Comparison of ENCODE assay signal across 8 cellular contexts in genomic region chr10:132685121-132685891, GRCh38.
DNase-seq lines count a peak whose midpoint lies in the region; ATAC-seq and TF ChIP-seq lines count a peak whose summit lies in the region.

No MANE protein-coding gene starts in this region.

- no peaks in the 10 kb centered on the region for H3K36me3 ChIP-seq in brain microvascular endothelial cell (replicated peaks)

- DNase-seq in COLO668 (lab: John Stamatoyannopoulos, UW; ENCODE audit: unreplicated experiment) (peak; percentile 62), M059J (ENCODE audit: low read depth) (peak; percentile 76), brain microvascular endothelial cell (peak; percentile 73), medulla oblongata (ENCODE audit: extremely low spot score) (peak; percentile 91), NCI-H1436 treated with DMSO at 0.1 percent for 48 hours (lab: John Stamatoyannopoulos, UW) (no peak), NCI-H2029 treated with DMSO at 0.1 percent for 48 hours (lab: John Stamatoyannopoulos, UW) (no peak), NCI-H2081 (lab: John Stamatoyannopoulos, UW) (no peak)

- in situ Hi-C loops in brain microvascular endothelial cell (cut with HindIII; ENCODE audit: low pct_ligation_motif_present, low sequenced_read_pairs) = no loop called here

- peak overlapping the region; percentile 86 for H3K27ac ChIP-seq in brain microvascular endothelial cell

- TF ChIP-seq CTCF in brain microvascular endothelial cell (IDR thresholded peaks at IDR 0.05; ENCODE audit: low read depth, low read length, missing control alignments) = no peak

- H3K4me3 ChIP-seq in brain microvascular endothelial cell (ENCODE audit: low read depth, low read length) = peak overlapping the region; percentile 32

- H3K27me3 ChIP-seq in brain microvascular endothelial cell (replicated peaks) = no peaks in the 10 kb centered on the region

- ATAC-seq in HG03039 (IDR thresholded peaks at IDR 0.05; ENCODE audit: unreplicated experiment) = no peak

Comparison
In these comparisons a context has a peak if more than half of its experiments do, and no peak if none do; other contexts are left out.
1. DNase-seq: peak in COLO668 (single experiment), M059J (single experiment), brain microvascular endothelial cell (single experiment) and medulla oblongata (single experiment); none in NCI-H1436 treated with DMSO at 0.1 percent for 48 hours (single experiment), NCI-H2029 treated with DMSO at 0.1 percent for 48 hours (single experiment) and NCI-H2081 (0 of 2).